ENCODE assay signal across 8 cellular contexts in the genomic region with DNA sequence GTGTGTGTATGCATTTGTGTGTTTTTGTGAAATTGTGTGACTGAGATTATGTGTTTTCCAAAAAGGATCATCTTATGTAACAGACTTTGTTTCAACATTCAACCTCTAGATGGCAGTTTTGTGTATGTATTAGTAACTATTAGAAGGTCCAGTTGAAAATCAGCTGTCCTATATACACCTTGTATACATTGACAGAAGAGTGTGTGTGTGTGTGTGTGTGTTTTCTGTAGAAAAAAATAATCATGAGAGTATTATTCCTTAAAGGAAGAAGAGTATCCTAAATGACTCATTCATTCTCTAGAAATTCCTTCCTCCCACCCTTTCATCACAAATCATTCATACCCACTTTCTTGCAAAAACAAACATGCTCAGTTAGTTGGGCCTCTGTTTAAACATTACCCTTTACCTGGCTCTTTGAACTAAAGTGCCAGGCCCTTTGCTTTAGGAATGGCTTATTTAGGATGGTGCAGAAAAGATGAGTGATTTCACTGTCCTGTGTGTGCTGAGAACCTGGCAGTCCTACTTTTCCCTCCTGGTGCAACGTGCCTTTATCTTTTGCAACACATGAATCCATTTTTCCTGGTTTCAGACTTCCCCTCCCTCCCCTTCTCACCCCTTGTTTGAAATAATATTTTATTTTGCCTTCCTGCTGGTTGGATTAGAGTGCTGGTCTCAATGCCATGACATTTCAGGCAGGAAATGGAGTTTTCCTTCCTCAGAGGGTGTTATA.
DNase-seq lines count a peak whose midpoint lies in the region; ATAC-seq and TF ChIP-seq lines count a peak whose summit lies in the region.

No MANE protein-coding gene starts in this region.

- peaks cover 17% of the 10 kb centered on the region for H3K4me1 Mint-ChIP-seq in WTC11
- peaks cover 23% of the 10 kb centered on the region for H3K4me1 Mint-ChIP-seq in activated CD4-positive, alpha-beta T cell treated with anti-CD3 and anti-CD28 coated beads for 36 hours

- peaks cover 4% of the 10 kb centered on the region for H3K36me3 Mint-ChIP-seq in WTC11
- H3K36me3 Mint-ChIP-seq in activated CD4-positive, alpha-beta T cell treated with anti-CD3 and anti-CD28 coated beads for 36 hours (ENCODE audit: low read depth) = no peaks in the 10 kb centered on the region

- no peaks in the 10 kb centered on the region for H3K27me3 Mint-ChIP-seq in WTC11 (ENCODE audit: low read depth)
- no peaks in the 10 kb centered on the region for H3K27me3 Mint-ChIP-seq in activated CD4-positive, alpha-beta T cell treated with anti-CD3 and anti-CD28 coated beads for 36 hours

- intact Hi-C loops in right cardiac atrium (cut with DNase I) = loop anchor here in 2 of 4 donors (5.0 kb wide), 1 partner anchor 40 kb away; no protein-coding TSS in a partner anchor
- intact Hi-C loops in activated CD4-positive, alpha-beta T cell treated with anti-CD3 and anti-CD28 coated beads for 36 hours (cut with DNase I, micrococcal nuclease) = loop anchor here (1.0 to 5.0 kb wide), 6 partner anchors 80 to 1265 kb away; partner anchors contain the start of gene NR3C1 (in 1 of the 2)

- H3K9me3 ChIP-seq in right cardiac atrium (ENCODE audit: control insufficient read depth, low read length) = no peaks in the 10 kb centered on the region
- H3K9me3 ChIP-seq in thoracic aorta = no peaks in the 10 kb centered on the region

- WGBS in right cardiac atrium = 23% methylated on average over 1 of the region's 1 CpG

- H3K4me3 ChIP-seq in right cardiac atrium (ENCODE audit: low read length) (no peak overlapping the region), thoracic aorta (no peak overlapping the region)

- H3K27ac ChIP-seq in right cardiac atrium (ENCODE audit: low read length) = no peak overlapping the region
- no peak overlapping the region for H3K27ac ChIP-seq in thoracic aorta

- H3K4me1 ChIP-seq in right cardiac atrium (ENCODE audit: control insufficient read depth, insufficient read depth, low read length) (no peaks in the 10 kb centered on the region), thoracic aorta (ENCODE audit: control insufficient read depth in 1 of 2, low read depth in 2 of 2) (peaks cover 6 to 13% of the 10 kb centered on the region in 2 donors)

- H3K36me3 ChIP-seq in thoracic aorta = no peaks in the 10 kb centered on the region

- no peak overlapping the region for H3K4me3 Mint-ChIP-seq in WTC11
- no peak overlapping the region for H3K4me3 Mint-ChIP-seq in activated CD4-positive, alpha-beta T cell treated with anti-CD3 and anti-CD28 coated beads for 36 hours

- H3K27ac Mint-ChIP-seq in WTC11 = no peak overlapping the region
- H3K27ac Mint-ChIP-seq in activated CD4-positive, alpha-beta T cell treated with anti-CD3 and anti-CD28 coated beads for 36 hours = no peak overlapping the region

- H3K27me3 ChIP-seq in right cardiac atrium (ENCODE audit: control insufficient read depth, insufficient read depth) = no peaks in the 10 kb centered on the region
- no peaks in the 10 kb centered on the region for H3K27me3 ChIP-seq in thoracic aorta (replicated peaks; ENCODE audit: insufficient read depth)

- peak; percentile 56 for DNase-seq in EH (ENCODE audit: low read depth)
- peak; percentile 24 for DNase-seq in NCI-H1105 (lab: John Stamatoyannopoulos, UW)
- DNase-seq in WTC11 (ENCODE audit: low spot score) = no peak
- no peak for DNase-seq in right cardiac atrium
- no peak for DNase-seq in thoracic aorta (ENCODE audit: low spot score)
- DNase-seq in activated CD4-positive, alpha-beta T cell treated with anti-CD3 and anti-CD28 coated beads for 36 hours = no peak
- no peak for DNase-seq in OCI-M2 (lab: John Stamatoyannopoulos, UW; ENCODE audit: unreplicated experiment)

- no peak for TF ChIP-seq CTCF in WTC11 (IDR thresholded peaks at IDR 0.05)
- peak; percentile 44 for TF ChIP-seq CTCF in thoracic aorta (IDR thresholded peaks at IDR 0.05)

- peaks cover 3% of the 10 kb centered on the region; the same call in 1 of the 2 replicates for H3K9me3 Mint-ChIP-seq in WTC11
- H3K9me3 Mint-ChIP-seq in activated CD4-positive, alpha-beta T cell treated with anti-CD3 and anti-CD28 coated beads for 36 hours (ENCODE audit: low read depth) = no peaks in the 10 kb centered on the region

- ATAC-seq in GM21723 (IDR thresholded peaks at IDR 0.05; ENCODE audit: unreplicated experiment) = peak; percentile 76
- ATAC-seq in WTC11 = peak; percentile 43; the same call in 1 of the 2 replicates
- ATAC-seq in right cardiac atrium = peak; percentile 48 to 51
- no peak for ATAC-seq in thoracic aorta (ENCODE audit: insufficient number of reproducible peaks, low FRiP score, low read depth)
- ATAC-seq in activated CD4-positive, alpha-beta T cell treated with anti-CD3 and anti-CD28 coated beads for 36 hours = no peak

- CTCF ChIA-PET in WTC11 (lab: Charles Lee) = interaction anchor here (1.0 to 2.3 kb wide), 3 partner anchors 17 to 209 kb away, joined by 3 to 11 read pairs (median 3); no protein-coding TSS in a partner anchor
- CTCF ChIA-PET in activated CD4-positive, alpha-beta T cell treated with anti-CD3 and anti-CD28 coated beads for 36 hours (lab: Charles Lee) = interaction anchor here (0.6 to 2.0 kb wide), 8 partner anchors 8 to 871 kb away, joined by 3 to 7 read pairs (median 3); no protein-coding TSS in a partner anchor

- POLR2A ChIA-PET in WTC11 (lab: Charles Lee) = no interaction called here
- POLR2A ChIA-PET in activated CD4-positive, alpha-beta T cell treated with anti-CD3 and anti-CD28 coated beads for 36 hours (lab: Charles Lee) = no interaction called here

TF ChIP-seq in WTC11, 78 proteins besides CTCF, POLR2A, EP300 and RAD21:
- TF ChIP-seq ZNF138 (CRISPR knock-in tag; conservative IDR thresholded peaks at IDR 0.05) = no peak
- peak; percentile 92 for TF ChIP-seq GABPB1 (CRISPR knock-in tag; IDR thresholded peaks at IDR 0.05)

Comparison
In these comparisons a context has a peak if more than half of its experiments do, and no peak if none do; other contexts are left out.
1. DNase-seq: peak in EH (single experiment) and NCI-H1105 (single experiment); none in WTC11 (single experiment), right cardiac atrium (0 of 3), thoracic aorta (single experiment), activated CD4-positive, alpha-beta T cell treated with anti-CD3 and anti-CD28 coated beads for 36 hours (single experiment) and OCI-M2 (single experiment).
2. ATAC-seq: peak in GM21723 (single experiment), WTC11 (single experiment) and right cardiac atrium (2 of 2); none in thoracic aorta (single experiment) and activated CD4-positive, alpha-beta T cell treated with anti-CD3 and anti-CD28 coated beads for 36 hours (single experiment).